18 cellular contexts compared by ENCODE assay signal in genomic region chr2:119241205-119241532, GRCh38. TPM values are rescaled to one million over a fixed set of nuclear protein-coding genes. Genes with fewer than 3 reads are reported as not detected.
DNase-seq lines count a peak whose midpoint lies in the region; ATAC-seq and TF ChIP-seq lines count a peak whose summit lies in the region.
"Had no signal": no experiment of that assay in that cellular context is flagged by ENCODE, and none has a peak within 500 bp of the region (broad histone marks: within the 10 kb centered on the region; RNA-seq: fewer than 3 reads in every experiment).

No MANE protein-coding gene starts in this region.

- in situ Hi-C loops in Panc1 (cut with HindIII; ENCODE audit: low pct_unique_long_range_greater_than_20kb, low sequenced_read_pairs), result no loop called here

- DNase-seq in NCI-H146 (lab: John Stamatoyannopoulos, UW) (peak; percentile 53), NCI-H146 treated with DMSO at 0.1 percent for 48 hours (lab: John Stamatoyannopoulos, UW; ENCODE audit: unreplicated experiment) (no peak), Panc1 (ENCODE audit: low read depth, low spot score) (no peak), coronary artery (ENCODE audit: low spot score) (no peak), psoas muscle (no peak), cerebellar cortex (ENCODE audit: low spot score) (no peak), HuH-7.5 (ENCODE audit: low spot score) (no peak), NCI-H446 (lab: John Stamatoyannopoulos, UW) (no peak)
- DNase-seq: 8988T; activated CD4-positive, alpha-beta T cell treated with anti-CD3 and anti-CD28 coated beads, Interleukin-2, amount 50 U/mL, for 48 hours; activated naive CD4-positive, alpha-beta T cell treated with anti-CD3 and anti-CD28 coated beads for 36 hours; activated T-cell treated with anti-CD3 and anti-CD28 coated beads for 4 hours; Kasumi-1; naive B cell; NK-92 treated with Interleukin-12 subunit alpha and Interleukin-12 subunit beta, amount 100 ng/mL, for 24 hours; RPMI8226; stimulated activated CD4-positive, alpha-beta T cell treated with anti-CD3 and anti-CD28 coated beads, Interleukin-1b, Interleukin-23, amount 100 ng/mL, for 48 hours; stimulated activated naive CD4-positive, alpha-beta T cell treated with Interleukin-2 at 50 U/mL for 16 hours had no signal

- WGBS in psoas muscle, 3 donors, result 31 to 48% (median 36%) methylated on average over 5 of the region's 5 CpGs

- POLR2A ChIA-PET in Panc1 (lab: Charles Lee), result interaction anchor here (0.6 kb wide), 1 partner anchor 1389 kb away, joined by 4 read pairs; no protein-coding TSS in a partner anchor

- TF ChIP-seq CTCF in Panc1 (IDR thresholded peaks at IDR 0.05) (no peak), coronary artery (IDR thresholded peaks at IDR 0.05) (no peak), psoas muscle (IDR thresholded peaks at IDR 0.05) (no peak)

- intact Hi-C loops in Panc1 (cut with micrococcal nuclease; ENCODE audit: unreplicated experiment), result no loop called here
- intact Hi-C loops in psoas muscle (cut with DNase I), result no loop called here

- ATAC-seq in Panc1 (peak; percentile 18; the same call in 1 of the 2 replicates), psoas muscle (peak in 3 of 4 donors; percentile 2 to 20 (median 12))

- H3K4me3 ChIP-seq in Panc1 (ENCODE audit: low read depth in 2 of 2, low read length in 2 of 2) (no peak overlapping the region), coronary artery (no peak overlapping the region), psoas muscle (no peak overlapping the region)

- H3K36me3 ChIP-seq in Panc1 (ENCODE audit: control insufficient read depth, insufficient read depth, low read length), result peaks cover 2% of the 10 kb centered on the region; the same call in 1 of the 2 replicates
- peaks cover 0 to 16% of the 10 kb centered on the region in 2 donors for H3K36me3 ChIP-seq in psoas muscle (ENCODE audit: insufficient read depth in 1 of 2, low read depth in 1 of 2)

- H3K27me3 ChIP-seq in Panc1 (ENCODE audit: control insufficient read depth, insufficient read depth, low read length) (no peaks in the 10 kb centered on the region), psoas muscle (ENCODE audit: insufficient read depth in 3 of 3, low read length in 2 of 3) (no peaks in the 10 kb centered on the region)

- CTCF ChIA-PET in Panc1 (lab: Charles Lee), result interaction anchor here (0.5 to 0.9 kb wide), 2 partner anchors 8 to 1427 kb away, joined by 3 read pairs; partner anchors contain the start of gene DDX18

- H3K27ac ChIP-seq in Panc1 (ENCODE audit: low read length) (no peak overlapping the region), coronary artery (peak overlapping the region; percentile 74 to 82), psoas muscle (peak overlapping the region; percentile 86)

- H3K9me3 ChIP-seq in Panc1 (ENCODE audit: control insufficient read depth, insufficient read depth, low read depth, low read length) (no peaks in the 10 kb centered on the region; the same call in 1 of the 2 replicates), psoas muscle (no peaks in the 10 kb centered on the region)

- H3K4me1 ChIP-seq in Panc1 (ENCODE audit: control insufficient read depth, insufficient read depth, low read length), result peaks cover 48% of the 10 kb centered on the region
- peaks cover 59% of the 10 kb centered on the region for H3K4me1 ChIP-seq in psoas muscle

- no TSS peak for BruUV-seq in Panc1 (replicated peaks; lab: Mats Ljungman, UMichigan)

RNA-seq across cellular contexts. Expression of gene STEAP3, which starts 17.5 kb away (rescaled TPM):
- total RNA-seq in Panc1 (2021; ENCODE audit: unreplicated experiment), result 44.8 TPM
- polyA plus RNA-seq in Panc1 (2012; ENCODE audit: insufficient read length), result 57.3 TPM
- total RNA-seq in psoas muscle, result 10 to 100 TPM; 12.3 to 47.4 (median 22.8) TPM
- 10 to 100 TPM in 1 of 3 donors, 1 to 10 TPM in 2; 8.6 to 15.7 (median 8.9) TPM for polyA plus RNA-seq in psoas muscle
